ENCODE assay signal across 8 cellular contexts in the genomic region with DNA sequence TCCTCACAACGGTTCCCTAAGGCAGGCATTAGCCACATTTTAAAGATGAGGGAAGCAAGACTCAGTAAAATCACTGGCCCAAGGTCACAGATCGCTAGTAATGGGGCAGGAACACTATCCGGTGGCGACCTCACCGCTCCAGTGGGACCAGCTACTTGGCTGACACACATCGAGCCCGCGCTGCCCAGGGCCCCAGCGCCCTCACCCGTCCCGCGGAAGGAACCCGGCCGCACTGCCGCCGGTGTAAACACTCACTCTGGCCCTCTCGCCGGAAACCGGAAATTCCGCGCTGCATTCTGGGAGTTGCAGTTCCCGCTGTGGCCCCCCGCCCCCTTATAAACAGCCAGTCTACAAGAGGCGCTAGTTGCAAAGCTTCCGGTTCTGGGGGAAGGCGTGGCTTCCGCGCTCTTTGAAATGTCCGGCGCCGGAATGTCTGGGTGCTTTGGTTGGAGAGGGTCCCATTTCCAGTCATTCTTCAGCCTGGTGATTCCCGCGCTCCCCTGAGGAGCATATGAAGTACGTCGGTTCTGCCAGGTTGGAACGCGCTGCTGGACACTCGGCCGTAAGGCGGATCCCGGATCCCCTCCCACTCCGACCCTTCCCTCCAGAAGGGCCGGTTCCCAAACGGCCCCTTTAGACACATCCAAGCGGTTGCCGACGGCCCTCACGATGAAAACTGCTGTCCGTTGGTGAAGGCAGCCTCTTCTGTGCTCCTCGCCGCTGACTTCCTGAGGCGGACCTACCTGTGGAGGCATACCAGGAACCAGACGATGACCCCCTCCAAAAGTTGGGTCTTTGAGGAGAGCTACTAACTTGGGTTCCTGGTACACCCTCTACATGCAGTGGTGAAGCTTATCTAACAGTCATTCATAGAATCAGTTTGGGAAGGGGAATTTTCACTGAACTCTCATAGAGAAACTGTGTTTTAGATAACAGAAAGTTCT. TPM values are rescaled to one million over a fixed set of nuclear protein-coding genes. Genes with fewer than 3 reads are reported as not detected.
DNase-seq lines count a peak whose midpoint lies in the region; ATAC-seq and TF ChIP-seq lines count a peak whose summit lies in the region.

A gene with protein sequence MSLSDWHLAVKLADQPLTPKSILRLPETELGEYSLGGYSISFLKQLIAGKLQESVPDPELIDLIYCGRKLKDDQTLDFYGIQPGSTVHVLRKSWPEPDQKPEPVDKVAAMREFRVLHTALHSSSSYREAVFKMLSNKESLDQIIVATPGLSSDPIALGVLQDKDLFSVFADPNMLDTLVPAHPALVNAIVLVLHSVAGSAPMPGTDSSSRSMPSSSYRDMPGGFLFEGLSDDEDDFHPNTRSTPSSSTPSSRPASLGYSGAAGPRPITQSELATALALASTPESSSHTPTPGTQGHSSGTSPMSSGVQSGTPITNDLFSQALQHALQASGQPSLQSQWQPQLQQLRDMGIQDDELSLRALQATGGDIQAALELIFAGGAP (minus strand): TSS at position 258 of the 944 bp plus-strand sequence. CDS start 2,293 bp downstream, outside the sequence.

- no peaks in the 10 kb centered on the region for H3K27me3 ChIP-seq in left lung

- peaks cover 0 to 10% (median 4%) of the 10 kb centered on the region in 7 donors for H3K9me3 Mint-ChIP-seq in CD14-positive monocyte
- H3K9me3 Mint-ChIP-seq in dendritic cell treated with granulocyte-macrophage colony-stimulating factor and Interleukin-4, amounts not matched to agents 40 ng/mL and 50 ng/mL, for 4 days: peaks cover 17% of the 10 kb centered on the region

- peak; percentile 97 for DNase-seq in CD14-positive monocyte (ENCODE audit: low spot score)
- peak; percentile 82 for DNase-seq in NCI-H748 treated with DMSO at 0.1 percent for 48 hours (lab: John Stamatoyannopoulos, UW)
- DNase-seq in activated CD4-positive, alpha-beta T cell treated with anti-CD3 and anti-CD28 coated beads, Interleukin-2, amount 50 U/mL, for 24 hours (ENCODE audit: low read depth in 1 of 2, low spot score in 1 of 2): peak; percentile 94 to 97
- peak; percentile 98 for DNase-seq in left lung
- DNase-seq in stimulated activated CD4-positive, alpha-beta T cell treated with anti-CD3 and anti-CD28 coated beads, Interleukin-2, amount 100 ng/mL, for 48 hours: peak; percentile 95 to 97

- intact Hi-C loops in CD14-positive monocyte (cut with micrococcal nuclease): loop anchor here (2.0 to 10.0 kb wide), 4 partner anchors 80 to 156 kb away; a partner anchor contains a TSS
- intact Hi-C loops in dendritic cell treated with granulocyte-macrophage colony-stimulating factor and Interleukin-4, amounts not matched to agents 40 ng/mL and 50 ng/mL, for 4 days (cut with micrococcal nuclease): loop anchor here (2.0 to 5.0 kb wide), 3 partner anchors 86 to 154 kb away; a partner anchor contains a TSS
- intact Hi-C loops in left lung (cut with DNase I): no loop called here

- H3K9me3 ChIP-seq in left lung: no peaks in the 10 kb centered on the region

- TF ChIP-seq CTCF in CD14-positive monocyte (IDR thresholded peaks at IDR 0.05) (no peak), left lung (IDR thresholded peaks at IDR 0.05) (peak in 1 of 2 donors; percentile 16)

- ATAC-seq in GM19351 (IDR thresholded peaks at IDR 0.05; ENCODE audit: unreplicated experiment): peak; percentile 83
- peak; percentile 85 for ATAC-seq in HG03521 (IDR thresholded peaks at IDR 0.05; ENCODE audit: unreplicated experiment)
- ATAC-seq in left lung: peak; percentile 99

- peaks cover 21 to 34% of the 10 kb centered on the region in 2 donors for H3K36me3 Mint-ChIP-seq in CD14-positive monocyte
- peaks cover 36% of the 10 kb centered on the region for H3K36me3 Mint-ChIP-seq in dendritic cell treated with granulocyte-macrophage colony-stimulating factor and Interleukin-4, amounts not matched to agents 40 ng/mL and 50 ng/mL, for 4 days (ENCODE audit: low read depth)

- H3K27ac Mint-ChIP-seq in CD14-positive monocyte: peak within 1 kb of the TSS; percentile 86 to 96 (median 93)
- H3K27ac Mint-ChIP-seq in dendritic cell treated with granulocyte-macrophage colony-stimulating factor and Interleukin-4, amounts not matched to agents 40 ng/mL and 50 ng/mL, for 4 days: peak within 1 kb of the TSS; percentile 82

- peaks cover 0 to 2% (median 0%) of the 10 kb centered on the region in 3 donors for H3K27me3 Mint-ChIP-seq in CD14-positive monocyte (ENCODE audit: low read depth in 3 of 3)
- H3K27me3 Mint-ChIP-seq in dendritic cell treated with granulocyte-macrophage colony-stimulating factor and Interleukin-4, amounts not matched to agents 40 ng/mL and 50 ng/mL, for 4 days: no peaks in the 10 kb centered on the region

- peak within 1 kb of the TSS; percentile 78 to 87 for H3K27ac ChIP-seq in left lung

- peaks cover 32% of the 10 kb centered on the region for H3K4me1 Mint-ChIP-seq in CD14-positive monocyte
- peaks cover 52% of the 10 kb centered on the region for H3K4me1 Mint-ChIP-seq in dendritic cell treated with granulocyte-macrophage colony-stimulating factor and Interleukin-4, amounts not matched to agents 40 ng/mL and 50 ng/mL, for 4 days (ENCODE audit: low read depth)

- H3K4me1 ChIP-seq in left lung: peaks cover 8 to 27% of the 10 kb centered on the region in 2 donors

- peak within 1 kb of the TSS; percentile 59 to 78 for H3K4me3 ChIP-seq in left lung

- peak within 1 kb of the TSS; percentile 94 to 95 for H3K4me3 Mint-ChIP-seq in CD14-positive monocyte
- H3K4me3 Mint-ChIP-seq in dendritic cell treated with granulocyte-macrophage colony-stimulating factor and Interleukin-4, amounts not matched to agents 40 ng/mL and 50 ng/mL, for 4 days: peak within 1 kb of the TSS; percentile 90

- peaks cover 0 to 17% of the 10 kb centered on the region in 2 donors for H3K36me3 ChIP-seq in left lung

RNA-seq across cellular contexts. Expression of the gene that starts here (rescaled TPM):
- polyA plus RNA-seq in CD14-positive monocyte: 100 to 1,000 TPM in 1 of 2 donors, 10 to 100 TPM in 1; 95.1 to 103 TPM
- 10 to 100 TPM; 32.7 to 42.6 TPM for total RNA-seq in left lung

Comparison
In these comparisons a context has a peak if more than half of its experiments do, and no peak if none do; other contexts are left out.
1. Peak in every context shown above with its lines: DNase-seq, ATAC-seq, H3K4me3 ChIP-seq and H3K27ac ChIP-seq.
2. intact Hi-C loops: an anchor here in CD14-positive monocyte (2.0 to 10.0 kb wide) and dendritic cell treated with granulocyte-macrophage colony-stimulating factor and Interleukin-4, amounts not matched to agents 40 ng/mL and 50 ng/mL, for 4 days (2.0 to 5.0 kb wide); none called in left lung.